Comparison of ENCODE assay signal across 21 cellular contexts in the genomic region with DNA sequence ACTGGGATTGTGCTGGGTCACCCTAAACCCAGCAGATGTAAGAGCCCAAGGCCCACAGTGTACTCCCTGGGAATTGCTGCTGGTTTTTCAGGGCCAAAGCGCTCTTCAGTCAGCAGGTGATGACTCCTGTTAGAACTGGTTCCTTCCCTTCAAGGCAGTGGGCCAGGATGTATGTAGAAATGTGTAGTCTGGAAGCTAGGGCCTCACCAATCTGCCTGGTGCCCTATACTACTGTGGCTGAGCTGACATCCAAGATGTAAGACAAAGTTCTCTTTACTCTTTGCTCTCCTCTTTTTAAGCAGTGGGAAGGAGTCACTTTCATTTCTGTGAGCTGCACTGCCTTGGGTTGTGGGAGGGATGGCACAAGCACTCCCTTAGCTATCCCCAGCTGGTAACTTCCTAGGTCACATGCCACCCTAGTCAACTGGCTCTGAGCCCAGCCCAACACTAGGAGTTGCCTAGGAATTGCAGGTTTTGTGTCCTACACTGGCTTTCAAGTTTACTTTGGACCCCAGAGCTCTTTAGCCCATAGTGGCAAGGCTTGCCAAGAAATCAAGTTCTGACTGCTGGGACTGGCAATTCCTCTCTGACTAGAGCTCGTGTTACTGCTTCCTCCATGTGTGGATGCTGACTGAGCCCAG.
DNase-seq lines count a peak whose midpoint lies in the region; ATAC-seq and TF ChIP-seq lines count a peak whose summit lies in the region.
"Had no signal": no experiment of that assay in that cellular context is flagged by ENCODE, and none has a peak within 500 bp of the region (broad histone marks: within the 10 kb centered on the region; RNA-seq: fewer than 3 reads in every experiment).

No MANE protein-coding gene starts in this region.

- no peaks in the 10 kb centered on the region for H3K9me2 ChIP-seq in SK-N-SH

- intact Hi-C loops in thyroid gland (cut with DNase I), result no loop called here
- intact Hi-C loops in left colon (cut with DNase I, micrococcal nuclease), result no loop called here
- intact Hi-C loops in activated naive CD4-positive, alpha-beta T cell treated with anti-CD3 and anti-CD28 coated beads for 36 hours (cut with micrococcal nuclease), result no loop called here

- H3K36me3 ChIP-seq in SK-N-SH (replicated peaks in 1 of 2; ENCODE audit: control insufficient read depth in 1 of 2, insufficient read depth in 2 of 2, low read length in 1 of 2) (no peaks in the 10 kb centered on the region), thyroid gland (no peaks in the 10 kb centered on the region)
- H3K36me3 ChIP-seq: SJSA1, tibial nerve had no signal

- no peak overlapping the region for H3K4me2 ChIP-seq in SK-N-SH

- no peaks in the 10 kb centered on the region for H4K20me1 ChIP-seq in SK-N-SH (ENCODE audit: insufficient read depth)

- H3K27me3 Mint-ChIP-seq in activated naive CD4-positive, alpha-beta T cell treated with anti-CD3 and anti-CD28 coated beads for 36 hours (ENCODE audit: low read depth), result no peaks in the 10 kb centered on the region
- H3K27me3 Mint-ChIP-seq: activated CD8-positive, alpha-beta memory T cell treated with anti-CD3 and anti-CD28 coated beads, Interleukin-2, amount 10 ng/mL, durations not matched to agents 7 days and 5 days had no signal

- WGBS in SK-N-SH (ENCODE audit: low lambda C conversion rate), result 81% methylated on average over 2 of the region's 2 CpGs
- WGBS in thyroid gland, 2 donors, result 50 to 54% methylated on average over 2 of the region's 2 CpGs

- no peak for TF ChIP-seq POLR2A in thyroid gland (IDR thresholded peaks at IDR 0.05)

- CTCF ChIA-PET in SK-N-SH (lab: Yijun Ruan, JAX) (interaction anchor here (1.1 to 1.3 kb wide), 2 partner anchors 8 to 40 kb away, joined by 3 read pairs; no protein-coding TSS in a partner anchor), RWPE1 (lab: Yijun Ruan, JAX) (no interaction called here)
- CTCF ChIA-PET in activated naive CD4-positive, alpha-beta T cell treated with anti-CD3 and anti-CD28 coated beads for 36 hours (lab: Charles Lee), result interaction anchor here (1.0 kb wide), 1 partner anchor 15 kb away, joined by 3 read pairs; no protein-coding TSS in a partner anchor

- no peaks in the 10 kb centered on the region for H3K79me2 ChIP-seq in SK-N-SH (ENCODE audit: insufficient read depth)

- H3K4me3 ChIP-seq in SK-N-SH (ENCODE audit: low read depth in 2 of 2, low read length in 1 of 2), result no peak overlapping the region
- H3K4me3 ChIP-seq in thyroid gland (replicated peaks in 1 of 3), result no peak overlapping the region
- H3K4me3 ChIP-seq: SJSA1, tibial nerve had no signal

- no peak for TF ChIP-seq CTCF in SK-N-SH (IDR thresholded peaks at IDR 0.05)
- TF ChIP-seq CTCF in RWPE1 (conservative IDR thresholded peaks at IDR 0.05; ENCODE audit: low read depth), result no peak
- TF ChIP-seq CTCF in thyroid gland (IDR thresholded peaks at IDR 0.05), result no peak

- H3K27me3 ChIP-seq in SK-N-SH (ENCODE audit: insufficient read depth), result no peaks in the 10 kb centered on the region
- H3K27me3 ChIP-seq in thyroid gland, result no peaks in the 10 kb centered on the region
- H3K27me3 ChIP-seq: SJSA1, tibial nerve had no signal

- no peaks in the 10 kb centered on the region for H3K4me1 Mint-ChIP-seq in activated naive CD4-positive, alpha-beta T cell treated with anti-CD3 and anti-CD28 coated beads for 36 hours (ENCODE audit: low read depth)
- H3K4me1 Mint-ChIP-seq: activated CD8-positive, alpha-beta memory T cell treated with anti-CD3 and anti-CD28 coated beads, Interleukin-2, amount 10 ng/mL, durations not matched to agents 7 days and 5 days; CD14-positive monocyte had no signal

- H3K36me3 Mint-ChIP-seq in activated naive CD4-positive, alpha-beta T cell treated with anti-CD3 and anti-CD28 coated beads for 36 hours (ENCODE audit: low read depth), result no peaks in the 10 kb centered on the region
- H3K36me3 Mint-ChIP-seq: activated CD8-positive, alpha-beta memory T cell treated with anti-CD3 and anti-CD28 coated beads, Interleukin-2, amount 10 ng/mL, durations not matched to agents 7 days and 5 days; CD14-positive monocyte had no signal

- H3F3A ChIP-seq in SK-N-SH (replicated peaks; ENCODE audit: insufficient read depth), result no peaks in the 10 kb centered on the region

- no peaks in the 10 kb centered on the region for H3K9me3 Mint-ChIP-seq in activated naive CD4-positive, alpha-beta T cell treated with anti-CD3 and anti-CD28 coated beads for 36 hours
- H3K9me3 Mint-ChIP-seq: T-helper 2 cell treated with Interferon-gamma antibody and Interleukin-4, amounts not matched to agents 5 μg/mL and 100 μg/mL, for 36 hours had no signal

- TF ChIP-seq EP300 in SK-N-SH (IDR thresholded peaks at IDR 0.05; ENCODE audit: borderline replicate concordance in 1 of 2, low read depth in 1 of 2, low read length in 1 of 2), result no peak

- POLR2A ChIA-PET in SK-N-SH (lab: Yijun Ruan, JAX) (no interaction called here), RWPE1 (lab: Yijun Ruan, JAX; ENCODE audit: low non-redundant PET) (no interaction called here)

- H3K27ac ChIP-seq in SK-N-SH (ENCODE audit: low read depth in 2 of 2, low read length in 1 of 2) (no peak overlapping the region), RWPE1 (peak overlapping the region; percentile 7; the same call in 1 of the 2 replicates), thyroid gland (peak overlapping the region; percentile 60 to 74 (median 71))
- H3K27ac ChIP-seq: SJSA1, tibial nerve had no signal

- H3K9ac ChIP-seq in SK-N-SH, result no peak overlapping the region

- no peaks in the 10 kb centered on the region; a peak in 1 of 4 replicates for H3K4me1 ChIP-seq in SK-N-SH (ENCODE audit: control insufficient read depth in 1 of 2, insufficient read depth in 2 of 2, low read depth in 1 of 2, low read length in 1 of 2)
- peaks cover 8 to 43% of the 10 kb centered on the region in 2 donors for H3K4me1 ChIP-seq in thyroid gland
- H3K4me1 ChIP-seq: tibial nerve had no signal

- no peak overlapping the region for H3K27ac Mint-ChIP-seq in activated naive CD4-positive, alpha-beta T cell treated with anti-CD3 and anti-CD28 coated beads for 36 hours
- H3K27ac Mint-ChIP-seq: activated CD8-positive, alpha-beta memory T cell treated with anti-CD3 and anti-CD28 coated beads, Interleukin-2, amount 10 ng/mL, durations not matched to agents 7 days and 5 days; CD14-positive monocyte; T-helper 2 cell treated with Interferon-gamma antibody and Interleukin-4, amounts not matched to agents 5 μg/mL and 100 μg/mL, for 36 hours had no signal

- DNase-seq in SK-N-SH (no peak), RWPE1 (ENCODE audit: low spot score) (no peak), glomerular visceral epithelial cell (ENCODE audit: extremely low spot score) (peak; percentile 89), thyroid gland (peak; percentile 67 to 80), left colon (no peak)
- DNase-seq in activated naive CD4-positive, alpha-beta T cell treated with anti-CD3 and anti-CD28 coated beads for 36 hours, result no peak
- DNase-seq: activated CD4-positive, CD25-positive, alpha-beta regulatory T cell treated with anti-CD3 and anti-CD28 coated beads, Interleukin-2, amount 50 U/mL, for 72 hours; activated CD8-positive, alpha-beta memory T cell treated with anti-CD3 and anti-CD28 coated beads, Interleukin-2, amount 10 ng/mL, durations not matched to agents 7 days and 5 days; activated effector memory CD4-positive, alpha-beta T cell treated with Interleukin-2 at 50 U/mL for 16 hours; cerebellar nuclear complex; DND-41; MM.1S; NCI-H1694; NCI-H510A treated with DMSO at 0.1 percent for 48 hours; stimulated activated CD4-positive, alpha-beta T cell treated with anti-CD3 and anti-CD28 coated beads, Interleukin-12 subunit alpha, Interleukin-12 subunit beta, amount 100 ng/mL, for 4 hours had no signal

- no peak overlapping the region for H2AFZ ChIP-seq in SK-N-SH (ENCODE audit: low read depth)

- H3K9me3 ChIP-seq in SK-N-SH (no peaks in the 10 kb centered on the region), thyroid gland (no peaks in the 10 kb centered on the region)
- H3K9me3 ChIP-seq: SJSA1, tibial nerve had no signal

- no peak for TF ChIP-seq RAD21 in SK-N-SH (IDR thresholded peaks at IDR 0.05; ENCODE audit: low read length)

- H3K4me3 Mint-ChIP-seq in activated naive CD4-positive, alpha-beta T cell treated with anti-CD3 and anti-CD28 coated beads for 36 hours, result no peak overlapping the region
- H3K4me3 Mint-ChIP-seq: activated CD8-positive, alpha-beta memory T cell treated with anti-CD3 and anti-CD28 coated beads, Interleukin-2, amount 10 ng/mL, durations not matched to agents 7 days and 5 days; CD14-positive monocyte; T-helper 2 cell treated with Interferon-gamma antibody and Interleukin-4, amounts not matched to agents 5 μg/mL and 100 μg/mL, for 36 hours had no signal

- ATAC-seq in SK-N-SH treated with all-trans-retinoic acid at 6 μM for 48 hours (peak; percentile 26; the same call in 1 of the 3 replicates), left colon (no peak), esophagus mucosa (no peak)
- ATAC-seq: activated CD8-positive, alpha-beta memory T cell treated with anti-CD3 and anti-CD28 coated beads, Interleukin-2, amount 10 ng/mL, durations not matched to agents 7 days and 5 days had no signal

TF ChIP-seq in SK-N-SH treated with all-trans-retinoic acid at 6 μM for 48 hours, 23 proteins besides CTCF, POLR2A, EP300 and RAD21 (continues in another document):
- TF ChIP-seq ZFP3 (CRISPR knock-in tag; IDR thresholded peaks at IDR 0.05), result no peak
- TF ChIP-seq PPARA (CRISPR knock-in tag; IDR thresholded peaks at IDR 0.05; ENCODE audit: borderline replicate concordance), result no peak
- TF ChIP-seq SNAI2 (CRISPR knock-in tag; IDR thresholded peaks at IDR 0.05), result no peak

TF ChIP-seq in SK-N-SH, 30 proteins besides CTCF, POLR2A, EP300 and RAD21 (continues in another document):
- TF ChIP-seq, protein P1, sequence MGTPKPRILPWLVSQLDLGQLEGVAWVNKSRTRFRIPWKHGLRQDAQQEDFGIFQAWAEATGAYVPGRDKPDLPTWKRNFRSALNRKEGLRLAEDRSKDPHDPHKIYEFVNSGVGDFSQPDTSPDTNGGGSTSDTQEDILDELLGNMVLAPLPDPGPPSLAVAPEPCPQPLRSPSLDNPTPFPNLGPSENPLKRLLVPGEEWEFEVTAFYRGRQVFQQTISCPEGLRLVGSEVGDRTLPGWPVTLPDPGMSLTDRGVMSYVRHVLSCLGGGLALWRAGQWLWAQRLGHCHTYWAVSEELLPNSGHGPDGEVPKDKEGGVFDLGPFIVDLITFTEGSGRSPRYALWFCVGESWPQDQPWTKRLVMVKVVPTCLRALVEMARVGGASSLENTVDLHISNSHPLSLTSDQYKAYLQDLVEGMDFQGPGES (IDR thresholded peaks at IDR 0.05; ENCODE audit: low read depth, low read length), result no peak

Comparison
In these comparisons a context has a peak if more than half of its experiments do, and no peak if none do; other contexts are left out.
1. DNase-seq: peak in glomerular visceral epithelial cell (single experiment) and thyroid gland (2 of 2); none in SK-N-SH (single experiment), RWPE1 (single experiment), left colon (0 of 2) and activated naive CD4-positive, alpha-beta T cell treated with anti-CD3 and anti-CD28 coated beads for 36 hours (single experiment).
2. H3K27ac ChIP-seq: peak in RWPE1 (single experiment) and thyroid gland (3 of 3); none in SK-N-SH (0 of 2).